Comparison of ENCODE assay signal across 1 cellular context in the genomic region with DNA sequence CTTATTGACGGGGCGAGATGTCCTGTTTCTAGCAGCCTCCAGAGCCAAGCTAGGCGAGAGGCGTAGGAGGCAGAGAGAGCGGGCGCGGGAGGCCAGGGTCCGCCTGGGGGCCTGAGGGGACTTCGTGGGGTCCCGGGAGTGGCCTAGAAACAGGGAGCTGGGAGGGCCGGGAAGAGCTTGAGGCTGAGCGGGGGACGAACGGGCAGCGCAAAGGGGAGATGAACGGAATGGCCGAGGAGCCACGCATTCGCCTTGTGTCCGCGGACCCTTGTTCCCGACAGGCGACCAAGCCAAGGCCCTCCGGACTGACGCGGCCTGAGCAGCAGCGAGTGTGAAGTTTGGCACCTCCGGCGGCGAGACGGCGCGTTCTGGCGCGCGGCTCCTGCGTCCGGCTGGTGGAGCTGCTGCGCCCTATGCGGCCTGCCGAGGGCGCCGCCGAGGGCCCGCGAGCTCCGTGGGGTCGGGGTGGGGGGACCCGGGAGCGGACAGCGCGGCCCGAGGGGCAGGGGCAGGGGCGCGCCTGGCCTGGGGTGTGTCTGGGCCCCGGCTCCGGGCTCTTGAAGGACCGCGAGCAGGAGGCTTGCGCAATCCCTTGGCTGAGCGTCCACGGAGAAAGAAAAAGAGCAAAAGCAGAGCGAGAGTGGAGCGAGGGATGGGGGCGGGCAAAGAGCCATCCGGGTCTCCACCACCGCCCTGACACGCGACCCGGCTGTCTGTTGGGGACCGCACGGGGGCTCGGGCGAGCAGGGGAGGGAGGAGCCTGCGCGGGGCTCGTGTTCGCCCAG.
TF ChIP-seq lines count a peak whose summit lies in the region.

No MANE protein-coding gene starts in this region.

TF ChIP-seq in HepG2, 621 proteins besides CTCF, POLR2A, EP300 and RAD21 (continued from another document and continues in another):
- TF ChIP-seq, protein P1, sequence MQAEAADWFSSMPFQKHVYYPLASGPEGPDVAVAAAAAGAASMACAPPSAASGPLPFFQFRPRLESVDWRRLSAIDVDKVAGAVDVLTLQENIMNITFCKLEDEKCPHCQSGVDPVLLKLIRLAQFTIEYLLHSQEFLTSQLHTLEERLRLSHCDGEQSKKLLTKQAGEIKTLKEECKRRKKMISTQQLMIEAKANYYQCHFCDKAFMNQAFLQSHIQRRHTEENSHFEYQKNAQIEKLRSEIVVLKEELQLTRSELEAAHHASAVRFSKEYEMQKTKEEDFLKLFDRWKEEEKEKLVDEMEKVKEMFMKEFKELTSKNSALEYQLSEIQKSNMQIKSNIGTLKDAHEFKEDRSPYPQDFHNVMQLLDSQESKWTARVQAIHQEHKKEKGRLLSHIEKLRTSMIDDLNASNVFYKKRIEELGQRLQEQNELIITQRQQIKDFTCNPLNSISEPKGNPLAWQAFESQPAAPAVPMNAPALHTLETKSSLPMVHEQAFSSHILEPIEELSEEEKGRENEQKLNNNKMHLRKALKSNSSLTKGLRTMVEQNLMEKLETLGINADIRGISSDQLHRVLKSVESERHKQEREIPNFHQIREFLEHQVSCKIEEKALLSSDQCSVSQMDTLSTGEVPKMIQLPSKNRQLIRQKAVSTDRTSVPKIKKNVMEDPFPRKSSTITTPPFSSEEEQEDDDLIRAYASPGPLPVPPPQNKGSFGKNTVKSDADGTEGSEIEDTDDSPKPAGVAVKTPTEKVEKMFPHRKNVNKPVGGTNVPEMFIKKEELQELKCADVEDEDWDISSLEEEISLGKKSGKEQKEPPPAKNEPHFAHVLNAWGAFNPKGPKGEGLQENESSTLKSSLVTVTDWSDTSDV (CRISPR knock-in tag; IDR thresholded peaks at IDR 0.05) = no peak
- TF ChIP-seq SP2 (CRISPR knock-in tag; IDR thresholded peaks at IDR 0.05) (peak; percentile 38; the same call in 1 of the 2 replicates), ZNF44 (CRISPR knock-in tag; IDR thresholded peaks at IDR 0.05) (no peak), ZNF83 (CRISPR knock-in tag; IDR thresholded peaks at IDR 0.05; ENCODE audit: borderline replicate concordance) (peak; percentile 15; the same call in 1 of the 2 replicates), DNMT1 (CRISPR knock-in tag; IDR thresholded peaks at IDR 0.05) (0 out of 2 replicates have a peak, but pooled peaks have one; percentile 0), SYNCRIP (IDR thresholded peaks at IDR 0.05; ENCODE audit: insufficient read depth, low read depth, low read length) (no peak), ZFP90 (CRISPR knock-in tag; IDR thresholded peaks at IDR 0.05; ENCODE audit: borderline replicate concordance) (no peak), ZNF841 (CRISPR knock-in tag; IDR thresholded peaks at IDR 0.05; ENCODE audit: borderline replicate concordance) (peak; percentile 63; the same call in 1 of the 2 replicates), HMG20A (CRISPR knock-in tag; IDR thresholded peaks at IDR 0.05; ENCODE audit: borderline replicate concordance) (no peak), PHF5A (CRISPR knock-in tag; IDR thresholded peaks at IDR 0.05; ENCODE audit: low read depth, unreplicated experiment) (no peak), ONECUT2 (CRISPR knock-in tag; IDR thresholded peaks at IDR 0.05) (no peak), ZNF563 (CRISPR knock-in tag; IDR thresholded peaks at IDR 0.05) (0 out of 2 replicates have a peak, but pooled peaks have one; percentile 20), ATF7-NPFF (CRISPR knock-in tag; IDR thresholded peaks at IDR 0.05; ENCODE audit: low read depth) (no peak; the same call in 1 of the 2 replicates), MBD4 (IDR thresholded peaks at IDR 0.05; ENCODE audit: borderline replicate concordance, low read length) (no peak), ZNF878 (CRISPR knock-in tag; IDR thresholded peaks at IDR 0.05) (no peak), KDM5B (CRISPR knock-in tag; IDR thresholded peaks at IDR 0.05; ENCODE audit: borderline replicate concordance) (no peak), ZSCAN25 (CRISPR knock-in tag; IDR thresholded peaks at IDR 0.05) (no peak)
- TF ChIP-seq, protein P2, sequence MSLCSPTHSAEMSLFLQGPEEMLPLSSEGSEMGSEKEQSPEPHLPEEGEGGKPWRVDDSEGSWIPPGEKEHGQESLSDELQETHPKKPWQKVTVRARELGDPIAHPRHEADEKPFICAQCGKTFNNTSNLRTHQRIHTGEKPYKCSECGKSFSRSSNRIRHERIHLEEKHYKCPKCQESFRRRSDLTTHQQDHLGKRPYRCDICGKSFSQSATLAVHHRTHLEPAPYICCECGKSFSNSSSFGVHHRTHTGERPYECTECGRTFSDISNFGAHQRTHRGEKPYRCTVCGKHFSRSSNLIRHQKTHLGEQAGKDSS (CRISPR knock-in tag; IDR thresholded peaks at IDR 0.05; ENCODE audit: borderline replicate concordance, low read depth) = no peak
- TF ChIP-seq, protein P3, sequence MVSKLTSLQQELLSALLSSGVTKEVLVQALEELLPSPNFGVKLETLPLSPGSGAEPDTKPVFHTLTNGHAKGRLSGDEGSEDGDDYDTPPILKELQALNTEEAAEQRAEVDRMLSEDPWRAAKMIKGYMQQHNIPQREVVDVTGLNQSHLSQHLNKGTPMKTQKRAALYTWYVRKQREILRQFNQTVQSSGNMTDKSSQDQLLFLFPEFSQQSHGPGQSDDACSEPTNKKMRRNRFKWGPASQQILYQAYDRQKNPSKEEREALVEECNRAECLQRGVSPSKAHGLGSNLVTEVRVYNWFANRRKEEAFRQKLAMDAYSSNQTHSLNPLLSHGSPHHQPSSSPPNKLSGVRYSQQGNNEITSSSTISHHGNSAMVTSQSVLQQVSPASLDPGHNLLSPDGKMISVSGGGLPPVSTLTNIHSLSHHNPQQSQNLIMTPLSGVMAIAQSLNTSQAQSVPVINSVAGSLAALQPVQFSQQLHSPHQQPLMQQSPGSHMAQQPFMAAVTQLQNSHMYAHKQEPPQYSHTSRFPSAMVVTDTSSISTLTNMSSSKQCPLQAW (CRISPR knock-in tag; IDR thresholded peaks at IDR 0.05) = 0 out of 2 replicates have a peak, but pooled peaks have one; percentile 1
- TF ChIP-seq, protein P4, sequence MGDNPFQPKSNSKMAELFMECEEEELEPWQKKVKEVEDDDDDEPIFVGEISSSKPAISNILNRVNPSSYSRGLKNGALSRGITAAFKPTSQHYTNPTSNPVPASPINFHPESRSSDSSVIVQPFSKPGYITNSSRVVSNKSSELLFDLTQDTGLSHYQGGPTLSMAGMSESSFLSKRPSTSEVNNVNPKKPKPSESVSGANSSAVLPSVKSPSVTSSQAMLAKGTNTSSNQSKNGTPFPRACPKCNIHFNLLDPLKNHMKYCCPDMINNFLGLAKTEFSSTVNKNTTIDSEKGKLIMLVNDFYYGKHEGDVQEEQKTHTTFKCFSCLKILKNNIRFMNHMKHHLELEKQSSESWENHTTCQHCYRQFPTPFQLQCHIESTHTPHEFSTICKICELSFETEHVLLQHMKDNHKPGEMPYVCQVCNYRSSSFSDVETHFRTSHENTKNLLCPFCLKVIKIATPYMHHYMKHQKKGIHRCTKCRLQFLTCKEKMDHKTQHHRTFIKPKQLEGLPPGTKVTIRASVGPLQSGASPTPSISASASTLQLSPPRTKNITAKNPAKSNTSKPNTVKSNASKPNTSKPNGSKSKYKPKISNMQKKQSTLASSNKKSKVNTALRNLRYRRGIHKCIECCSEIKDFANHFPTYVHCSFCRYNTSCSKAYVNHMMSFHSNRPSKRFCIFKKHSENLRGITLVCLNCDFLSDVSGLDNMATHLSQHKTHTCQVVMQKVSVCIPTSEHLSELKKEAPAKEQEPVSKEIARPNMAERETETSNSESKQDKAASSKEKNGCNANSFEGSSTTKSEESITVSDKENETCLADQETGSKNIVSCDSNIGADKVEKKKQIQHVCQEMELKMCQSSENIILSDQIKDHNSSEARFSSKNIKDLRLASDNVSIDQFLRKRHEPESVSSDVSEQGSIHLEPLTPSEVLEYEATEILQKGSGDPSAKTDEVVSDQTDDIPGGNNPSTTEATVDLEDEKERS (CRISPR knock-in tag; IDR thresholded peaks at IDR 0.05) = peak; percentile 36; the same call in 1 of the 2 replicates
- TF ChIP-seq, protein P5, sequence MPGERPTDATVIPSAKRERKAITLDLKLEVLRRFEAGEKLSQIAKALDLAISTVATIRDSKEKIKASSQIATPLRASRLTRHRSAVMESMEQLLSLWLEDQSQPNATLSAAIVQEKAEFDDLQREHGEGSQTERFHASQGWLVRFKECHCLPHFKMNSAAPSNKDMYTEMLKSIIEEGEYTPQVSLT (CRISPR knock-in tag; IDR thresholded peaks at IDR 0.05; ENCODE audit: borderline replicate concordance, low read depth) = no peak
- TF ChIP-seq, protein P6, sequence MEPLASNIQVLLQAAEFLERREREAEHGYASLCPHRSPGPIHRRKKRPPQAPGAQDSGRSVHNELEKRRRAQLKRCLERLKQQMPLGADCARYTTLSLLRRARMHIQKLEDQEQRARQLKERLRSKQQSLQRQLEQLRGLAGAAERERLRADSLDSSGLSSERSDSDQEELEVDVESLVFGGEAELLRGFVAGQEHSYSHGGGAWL (CRISPR knock-in tag; IDR thresholded peaks at IDR 0.05) = no peak
- TF ChIP-seq, protein P7, sequence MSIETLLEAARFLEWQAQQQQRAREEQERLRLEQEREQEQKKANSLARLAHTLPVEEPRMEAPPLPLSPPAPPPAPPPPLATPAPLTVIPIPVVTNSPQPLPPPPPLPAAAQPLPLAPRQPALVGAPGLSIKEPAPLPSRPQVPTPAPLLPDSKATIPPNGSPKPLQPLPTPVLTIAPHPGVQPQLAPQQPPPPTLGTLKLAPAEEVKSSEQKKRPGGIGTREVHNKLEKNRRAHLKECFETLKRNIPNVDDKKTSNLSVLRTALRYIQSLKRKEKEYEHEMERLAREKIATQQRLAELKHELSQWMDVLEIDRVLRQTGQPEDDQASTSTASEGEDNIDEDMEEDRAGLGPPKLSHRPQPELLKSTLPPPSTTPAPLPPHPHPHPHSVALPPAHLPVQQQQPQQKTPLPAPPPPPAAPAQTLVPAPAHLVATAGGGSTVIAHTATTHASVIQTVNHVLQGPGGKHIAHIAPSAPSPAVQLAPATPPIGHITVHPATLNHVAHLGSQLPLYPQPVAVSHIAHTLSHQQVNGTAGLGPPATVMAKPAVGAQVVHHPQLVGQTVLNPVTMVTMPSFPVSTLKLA (IDR thresholded peaks at IDR 0.05) = no peak
- TF ChIP-seq, protein P8, sequence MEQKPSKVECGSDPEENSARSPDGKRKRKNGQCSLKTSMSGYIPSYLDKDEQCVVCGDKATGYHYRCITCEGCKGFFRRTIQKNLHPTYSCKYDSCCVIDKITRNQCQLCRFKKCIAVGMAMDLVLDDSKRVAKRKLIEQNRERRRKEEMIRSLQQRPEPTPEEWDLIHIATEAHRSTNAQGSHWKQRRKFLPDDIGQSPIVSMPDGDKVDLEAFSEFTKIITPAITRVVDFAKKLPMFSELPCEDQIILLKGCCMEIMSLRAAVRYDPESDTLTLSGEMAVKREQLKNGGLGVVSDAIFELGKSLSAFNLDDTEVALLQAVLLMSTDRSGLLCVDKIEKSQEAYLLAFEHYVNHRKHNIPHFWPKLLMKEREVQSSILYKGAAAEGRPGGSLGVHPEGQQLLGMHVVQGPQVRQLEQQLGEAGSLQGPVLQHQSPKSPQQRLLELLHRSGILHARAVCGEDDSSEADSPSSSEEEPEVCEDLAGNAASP (CRISPR knock-in tag; IDR thresholded peaks at IDR 0.05; ENCODE audit: borderline replicate concordance) = 0 out of 2 replicates have a peak, but pooled peaks have one; percentile 1
- TF ChIP-seq, protein P9, sequence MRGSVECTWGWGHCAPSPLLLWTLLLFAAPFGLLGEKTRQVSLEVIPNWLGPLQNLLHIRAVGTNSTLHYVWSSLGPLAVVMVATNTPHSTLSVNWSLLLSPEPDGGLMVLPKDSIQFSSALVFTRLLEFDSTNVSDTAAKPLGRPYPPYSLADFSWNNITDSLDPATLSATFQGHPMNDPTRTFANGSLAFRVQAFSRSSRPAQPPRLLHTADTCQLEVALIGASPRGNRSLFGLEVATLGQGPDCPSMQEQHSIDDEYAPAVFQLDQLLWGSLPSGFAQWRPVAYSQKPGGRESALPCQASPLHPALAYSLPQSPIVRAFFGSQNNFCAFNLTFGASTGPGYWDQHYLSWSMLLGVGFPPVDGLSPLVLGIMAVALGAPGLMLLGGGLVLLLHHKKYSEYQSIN (CRISPR knock-in tag; IDR thresholded peaks at IDR 0.05; ENCODE audit: borderline replicate concordance) = no peak
- TF ChIP-seq, protein P10, sequence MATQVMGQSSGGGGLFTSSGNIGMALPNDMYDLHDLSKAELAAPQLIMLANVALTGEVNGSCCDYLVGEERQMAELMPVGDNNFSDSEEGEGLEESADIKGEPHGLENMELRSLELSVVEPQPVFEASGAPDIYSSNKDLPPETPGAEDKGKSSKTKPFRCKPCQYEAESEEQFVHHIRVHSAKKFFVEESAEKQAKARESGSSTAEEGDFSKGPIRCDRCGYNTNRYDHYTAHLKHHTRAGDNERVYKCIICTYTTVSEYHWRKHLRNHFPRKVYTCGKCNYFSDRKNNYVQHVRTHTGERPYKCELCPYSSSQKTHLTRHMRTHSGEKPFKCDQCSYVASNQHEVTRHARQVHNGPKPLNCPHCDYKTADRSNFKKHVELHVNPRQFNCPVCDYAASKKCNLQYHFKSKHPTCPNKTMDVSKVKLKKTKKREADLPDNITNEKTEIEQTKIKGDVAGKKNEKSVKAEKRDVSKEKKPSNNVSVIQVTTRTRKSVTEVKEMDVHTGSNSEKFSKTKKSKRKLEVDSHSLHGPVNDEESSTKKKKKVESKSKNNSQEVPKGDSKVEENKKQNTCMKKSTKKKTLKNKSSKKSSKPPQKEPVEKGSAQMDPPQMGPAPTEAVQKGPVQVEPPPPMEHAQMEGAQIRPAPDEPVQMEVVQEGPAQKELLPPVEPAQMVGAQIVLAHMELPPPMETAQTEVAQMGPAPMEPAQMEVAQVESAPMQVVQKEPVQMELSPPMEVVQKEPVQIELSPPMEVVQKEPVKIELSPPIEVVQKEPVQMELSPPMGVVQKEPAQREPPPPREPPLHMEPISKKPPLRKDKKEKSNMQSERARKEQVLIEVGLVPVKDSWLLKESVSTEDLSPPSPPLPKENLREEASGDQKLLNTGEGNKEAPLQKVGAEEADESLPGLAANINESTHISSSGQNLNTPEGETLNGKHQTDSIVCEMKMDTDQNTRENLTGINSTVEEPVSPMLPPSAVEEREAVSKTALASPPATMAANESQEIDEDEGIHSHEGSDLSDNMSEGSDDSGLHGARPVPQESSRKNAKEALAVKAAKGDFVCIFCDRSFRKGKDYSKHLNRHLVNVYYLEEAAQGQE (IDR thresholded peaks at IDR 0.05; ENCODE audit: borderline replicate concordance in 1 of 2, low read depth in 1 of 2, low read length in 2 of 2) = no peak
- TF ChIP-seq, protein P11, sequence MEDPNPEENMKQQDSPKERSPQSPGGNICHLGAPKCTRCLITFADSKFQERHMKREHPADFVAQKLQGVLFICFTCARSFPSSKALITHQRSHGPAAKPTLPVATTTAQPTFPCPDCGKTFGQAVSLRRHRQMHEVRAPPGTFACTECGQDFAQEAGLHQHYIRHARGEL (CRISPR knock-in tag; IDR thresholded peaks at IDR 0.05) = no peak
